1 cellular context compared by ENCODE assay signal in genomic region chr21:34833465-34833864, GRCh38.
TF ChIP-seq lines count a peak whose summit lies in the region.

No MANE protein-coding gene starts in this region.

TF ChIP-seq in HepG2, 621 proteins besides CTCF, POLR2A, EP300 and RAD21 (continued from another document):
- TF ChIP-seq ZKSCAN8 (CRISPR knock-in tag; IDR thresholded peaks at IDR 0.05; ENCODE audit: borderline replicate concordance): no peak
- TF ChIP-seq SETDB1 (CRISPR knock-in tag; IDR thresholded peaks at IDR 0.05; ENCODE audit: borderline replicate concordance): no peak
- TF ChIP-seq HOXA9 (CRISPR knock-in tag; IDR thresholded peaks at IDR 0.05; ENCODE audit: borderline replicate concordance): no peak
- TF ChIP-seq, protein P1, sequence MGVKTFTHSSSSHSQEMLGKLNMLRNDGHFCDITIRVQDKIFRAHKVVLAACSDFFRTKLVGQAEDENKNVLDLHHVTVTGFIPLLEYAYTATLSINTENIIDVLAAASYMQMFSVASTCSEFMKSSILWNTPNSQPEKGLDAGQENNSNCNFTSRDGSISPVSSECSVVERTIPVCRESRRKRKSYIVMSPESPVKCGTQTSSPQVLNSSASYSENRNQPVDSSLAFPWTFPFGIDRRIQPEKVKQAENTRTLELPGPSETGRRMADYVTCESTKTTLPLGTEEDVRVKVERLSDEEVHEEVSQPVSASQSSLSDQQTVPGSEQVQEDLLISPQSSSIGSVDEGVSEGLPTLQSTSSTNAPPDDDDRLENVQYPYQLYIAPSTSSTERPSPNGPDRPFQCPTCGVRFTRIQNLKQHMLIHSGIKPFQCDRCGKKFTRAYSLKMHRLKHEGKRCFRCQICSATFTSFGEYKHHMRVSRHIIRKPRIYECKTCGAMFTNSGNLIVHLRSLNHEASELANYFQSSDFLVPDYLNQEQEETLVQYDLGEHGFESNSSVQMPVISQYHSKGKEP (CRISPR knock-in tag; IDR thresholded peaks at IDR 0.05): no peak
- TF ChIP-seq ATF7-NPFF (CRISPR knock-in tag; IDR thresholded peaks at IDR 0.05; ENCODE audit: low read depth): no peak
